ENCODE assay signal across 8 cellular contexts in the genomic region with DNA sequence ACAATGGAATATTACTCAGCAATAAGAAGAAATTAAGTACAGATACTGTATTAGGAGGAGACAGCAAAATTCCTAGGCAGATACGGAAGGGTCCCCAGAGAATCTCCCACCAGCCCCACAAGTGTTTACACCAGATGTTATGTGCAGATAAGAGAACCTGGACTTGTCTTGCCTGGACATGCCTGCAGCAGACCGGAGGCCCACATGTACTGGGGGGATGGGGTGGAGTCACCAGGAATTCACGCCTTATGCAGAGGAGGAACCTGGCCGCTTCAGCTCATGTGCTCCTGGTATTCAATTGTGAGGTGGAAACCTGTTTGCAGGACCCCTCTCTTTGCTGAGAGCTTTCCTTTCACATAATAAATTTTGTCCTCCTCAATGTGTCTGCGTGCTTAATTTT.
DNase-seq lines count a peak whose midpoint lies in the region; ATAC-seq, FAIRE-seq and TF ChIP-seq lines count a peak whose summit lies in the region.
"Not testable (repeated sequence)": the region's sequence is repeated elsewhere in the genome, so short reads cannot be mapped to it uniquely, and the experiment has no call there.

No MANE protein-coding gene starts in this region.

- 0% methylated on average over 5 of the region's 5 CpGs for WGBS in K562 (ENCODE audit: insufficient coverage, low coverage, missing lambda C conversion rate)
- 76 to 78% methylated on average over 5 of the region's 5 CpGs for WGBS in endodermal cell (ENCODE audit: insufficient coverage in 1 of 2, insufficient read length in 1 of 2), 2 experiments

- not testable (repeated sequence) for BruUV-seq in K562 (replicated peaks; lab: Mats Ljungman, UMichigan)

- ATAC-seq in K562, result peak; percentile 58; the same call in 2 of the 3 replicates

- not testable (repeated sequence) for H4K20me1 ChIP-seq in K562 (replicated peaks; ENCODE audit: control insufficient read depth, insufficient read depth, low read length)

- TF ChIP-seq RAD21 in K562 (CRISPR knock-in tag; conservative IDR thresholded peaks at IDR 0.05 in 1 of 2, IDR thresholded peaks at IDR 0.05 in 1 of 2), result not testable (repeated sequence)

- not testable (repeated sequence) for H3K4me3 Mint-ChIP-seq in CD8-positive, alpha-beta memory T cell; endodermal cell; glutamatergic neuron (ENCODE audit: unreplicated experiment)

- H3K9ac ChIP-seq in K562 (ENCODE audit: insufficient read depth in 1 of 2, low read depth in 2 of 2, low read length in 2 of 2), result peak overlapping the region in 1 of 2 experiments; percentile 47; a peak in 2 of 4 replicates
- not testable (repeated sequence) for H3K9ac ChIP-seq in endodermal cell (ENCODE audit: extremely low read depth, low read length, poor library complexity, severe bottlenecking)

- TF ChIP-seq CTCF in K562 (IDR thresholded peaks at IDR 0.05 in 2 of 3, conservative IDR thresholded peaks at IDR 0.05 in 1 of 3; ENCODE audit: insufficient read depth in 2 of 3, low read depth in 1 of 3, low read length in 3 of 3); endodermal cell (conservative IDR thresholded peaks at IDR 0.05); glutamatergic neuron (IDR thresholded peaks at IDR 0.05; ENCODE audit: partially characterized antibody, unreplicated experiment): not testable (repeated sequence)

- H3K4me1 Mint-ChIP-seq in CD8-positive, alpha-beta memory T cell; endodermal cell: not testable (repeated sequence)
- peaks cover 11% of the 10 kb centered on the region for H3K4me1 Mint-ChIP-seq in glutamatergic neuron (ENCODE audit: low read depth, unreplicated experiment)

- H3K4me1 ChIP-seq in CD8-positive, alpha-beta memory T cell (ENCODE audit: insufficient read depth, low read length); SJCRH30; endodermal cell (ENCODE audit: control insufficient read depth, insufficient read depth, low read length): not testable (repeated sequence)
- peaks cover 0 to 10% of the 10 kb centered on the region in 2 experiments; a peak in 3 of 5 replicates for H3K4me1 ChIP-seq in K562 (replicated peaks in 1 of 2; ENCODE audit: control insufficient read depth in 2 of 2, insufficient read depth in 2 of 2, low read length in 2 of 2)

- not testable (repeated sequence) for H3K27ac Mint-ChIP-seq in CD8-positive, alpha-beta memory T cell; endodermal cell
- peak overlapping the region; percentile 49 for H3K27ac Mint-ChIP-seq in glutamatergic neuron (ENCODE audit: unreplicated experiment)

- not testable (repeated sequence) for H3K9me1 ChIP-seq in K562 (ENCODE audit: control insufficient read depth, insufficient read depth, low read length)

- H3K36me3 Mint-ChIP-seq in CD8-positive, alpha-beta memory T cell; endodermal cell (ENCODE audit: low read depth); glutamatergic neuron (ENCODE audit: unreplicated experiment): not testable (repeated sequence)

- not testable (repeated sequence) for DNase-seq in CD8-positive, alpha-beta memory T cell
- peak; percentile 17 for DNase-seq in KBM-7
- peak; percentile 83 to 91 for DNase-seq in NCI-H526 (lab: John Stamatoyannopoulos, UW)
- peak; percentile 12 for DNase-seq in SJCRH30
- peak; percentile 49 to 89 (median 52) for DNase-seq in K562 (ENCODE audit: extremely low read depth in 1 of 4, low spot score in 3 of 4)
- DNase-seq in endodermal cell, result peak; percentile 44
- DNase-seq in glutamatergic neuron, result peak; percentile 22
- DNase-seq in iPS DF 4.7 (ENCODE audit: extremely low read depth, low spot score), result peak; percentile 1

- H3K36me3 ChIP-seq in CD8-positive, alpha-beta memory T cell (ENCODE audit: insufficient read depth, low read length); SJCRH30; K562 (ENCODE audit: control insufficient read depth, insufficient read depth, low read length); endodermal cell (ENCODE audit: control insufficient read depth, insufficient read depth, low read length): not testable (repeated sequence)

- POLR2A ChIA-PET in CD8-positive, alpha-beta memory T cell (lab: Charles Lee); K562 (lab: Yijun Ruan, JAX): not testable (repeated sequence)

- not testable (repeated sequence) for TF ChIP-seq POLR2A in K562 (conservative IDR thresholded peaks at IDR 0.05)

- not testable (repeated sequence) for H3K79me2 ChIP-seq in K562 (ENCODE audit: control insufficient read depth, insufficient read depth, low read length)

- FAIRE-seq in K562 (lab: Jason Lieb, UNC), result not testable (repeated sequence)

- H3K27ac ChIP-seq in CD8-positive, alpha-beta memory T cell (ENCODE audit: low read depth, low read length), result peak overlapping the region; percentile 43
- not testable (repeated sequence) for H3K27ac ChIP-seq in SJCRH30; endodermal cell (ENCODE audit: low read depth, low read length)
- H3K27ac ChIP-seq in K562 (ENCODE audit: extremely low read depth, low read depth, low read length), result peak overlapping the region; percentile 53; the same call in 2 of the 3 replicates

- intact Hi-C loops in K562 (cut with micrococcal nuclease), result loop anchor here (5.0 kb wide), 1 partner anchor 51 kb away; no protein-coding TSS in a partner anchor

- peak overlapping the region; percentile 47 for H3K4me2 ChIP-seq in K562 (ENCODE audit: insufficient read depth, low read length)

- H3K27me3 ChIP-seq in CD8-positive, alpha-beta memory T cell (ENCODE audit: insufficient read depth, low read length, poor library complexity, severe bottlenecking); SJCRH30; K562 (ENCODE audit: control insufficient read depth in 2 of 2, insufficient read depth in 2 of 2, low read length in 2 of 2); endodermal cell (ENCODE audit: control insufficient read depth, insufficient read depth, low read length, poor library complexity, severe bottlenecking): not testable (repeated sequence)

- H3K27me3 Mint-ChIP-seq in CD8-positive, alpha-beta memory T cell; endodermal cell (ENCODE audit: insufficient read depth); glutamatergic neuron (ENCODE audit: unreplicated experiment): not testable (repeated sequence)

- in situ Hi-C loops in KBM-7 (cut with MboI; ENCODE audit: low pct_unique_long_range_greater_than_20kb, low sequenced_read_pairs); K562 (cut with MboI): not testable (repeated sequence)

- H3K9me3 ChIP-seq in CD8-positive, alpha-beta memory T cell (ENCODE audit: low read length); SJCRH30 (replicated peaks); K562 (replicated peaks; ENCODE audit: control insufficient read depth, insufficient read depth, low read depth, low read length); endodermal cell (ENCODE audit: control insufficient read depth, low read length): not testable (repeated sequence)

- H3K4me3 ChIP-seq in CD8-positive, alpha-beta memory T cell (ENCODE audit: low read length); SJCRH30; endodermal cell (ENCODE audit: low read length): not testable (repeated sequence)
- H3K4me3 ChIP-seq in K562, result peak overlapping the region; percentile 2; the same call in 1 of the 2 replicates

- peak; percentile 86 for TF ChIP-seq EP300 in K562 (IDR thresholded peaks at IDR 0.05; ENCODE audit: low read length)

- H3K9me3 Mint-ChIP-seq in CD8-positive, alpha-beta memory T cell; glutamatergic neuron (ENCODE audit: unreplicated experiment): not testable (repeated sequence)
- H3K9me3 Mint-ChIP-seq in endodermal cell, result peaks cover 67% of the 10 kb centered on the region

- H2AFZ ChIP-seq in K562 (ENCODE audit: low read depth, low read length), result peak overlapping the region; percentile 58

- CTCF ChIA-PET in CD8-positive, alpha-beta memory T cell (lab: Charles Lee); K562 (lab: Yijun Ruan, JAX; ENCODE audit: low intra/inter-chr PET ratio): not testable (repeated sequence)

TF ChIP-seq in K562, 482 proteins besides CTCF, POLR2A, EP300 and RAD21 (continues in another document):
- TF ChIP-seq HDAC1 (IDR thresholded peaks at IDR 0.05), result 0 out of 4 replicates have a peak, but pooled peaks of 1 of the 2 experiments have one; percentile 31
- 0 out of 2 replicates have a peak, but pooled peaks have one; percentile 32 for TF ChIP-seq RBFOX2 (IDR thresholded peaks at IDR 0.05; ENCODE audit: low read depth, low read length)
- peak; percentile 84 for TF ChIP-seq ARID1B (IDR thresholded peaks at IDR 0.05)
- TF ChIP-seq CTBP1 (IDR thresholded peaks at IDR 0.05; ENCODE audit: borderline replicate concordance), result 0 out of 2 replicates have a peak, but pooled peaks have one; percentile 20
